15 cellular contexts compared by ENCODE assay signal in genomic region chrY:8470249-8470648, GRCh38.
A peak's percentile ranks its signal among the peaks of the same experiment; 100 is the strongest.
DNase-seq lines count a peak whose midpoint lies in the region; ATAC-seq lines count a peak whose summit lies in the region.
"Had no signal": no experiment of that assay in that cellular context is flagged by ENCODE, and none has a peak within 500 bp of the region (broad histone marks: within the 10 kb centered on the region; RNA-seq: fewer than 3 reads in every experiment).

No MANE protein-coding gene starts in this region.

- no peak overlapping the region for H3K27ac Mint-ChIP-seq in activated CD4-positive, alpha-beta memory T cell treated with anti-CD3 and anti-CD28 coated beads for 36 hours
- no peak overlapping the region for H3K27ac Mint-ChIP-seq in activated CD4-positive, alpha-beta memory T cell treated with anti-CD3 and anti-CD28 coated beads, Interleukin-2, amount 10 ng/mL, durations not matched to agents 7 days and 5 days
- no peak overlapping the region for H3K27ac Mint-ChIP-seq in stimulated activated naive CD8-positive, alpha-beta T cell treated with anti-CD3 and anti-CD28 coated beads, Interleukin-15, amount 100 ng/mL, for 72 hours
- H3K27ac Mint-ChIP-seq: B cell; CD4-positive, CD25-positive, alpha-beta regulatory T cell; CD8-positive, alpha-beta T cell had no signal

- intact Hi-C loops in activated CD4-positive, alpha-beta memory T cell treated with anti-CD3 and anti-CD28 coated beads for 36 hours (cut with micrococcal nuclease): no loop called here

- CTCF ChIA-PET in activated CD4-positive, alpha-beta memory T cell treated with anti-CD3 and anti-CD28 coated beads for 36 hours (lab: Charles Lee): no interaction called here
- CTCF ChIA-PET in activated CD4-positive, alpha-beta memory T cell treated with anti-CD3 and anti-CD28 coated beads, Interleukin-2, amount 10 ng/mL, durations not matched to agents 7 days and 5 days (lab: Charles Lee): no interaction called here

- no peaks in the 10 kb centered on the region for H3K9me3 Mint-ChIP-seq in activated CD4-positive, alpha-beta memory T cell treated with anti-CD3 and anti-CD28 coated beads for 36 hours
- no peaks in the 10 kb centered on the region for H3K9me3 Mint-ChIP-seq in activated CD4-positive, alpha-beta memory T cell treated with anti-CD3 and anti-CD28 coated beads, Interleukin-2, amount 10 ng/mL, durations not matched to agents 7 days and 5 days
- H3K9me3 Mint-ChIP-seq in stimulated activated naive CD8-positive, alpha-beta T cell treated with anti-CD3 and anti-CD28 coated beads, Interleukin-15, amount 100 ng/mL, for 72 hours: no peaks in the 10 kb centered on the region
- H3K9me3 Mint-ChIP-seq: CD4-positive, CD25-positive, alpha-beta regulatory T cell; CD8-positive, alpha-beta T cell had no signal

- POLR2A ChIA-PET in activated CD4-positive, alpha-beta memory T cell treated with anti-CD3 and anti-CD28 coated beads for 36 hours (lab: Charles Lee): no interaction called here
- POLR2A ChIA-PET in activated CD4-positive, alpha-beta memory T cell treated with anti-CD3 and anti-CD28 coated beads, Interleukin-2, amount 10 ng/mL, durations not matched to agents 7 days and 5 days (lab: Charles Lee): no interaction called here

- no peaks in the 10 kb centered on the region for H3K36me3 Mint-ChIP-seq in activated CD4-positive, alpha-beta memory T cell treated with anti-CD3 and anti-CD28 coated beads for 36 hours
- no peaks in the 10 kb centered on the region for H3K36me3 Mint-ChIP-seq in activated CD4-positive, alpha-beta memory T cell treated with anti-CD3 and anti-CD28 coated beads, Interleukin-2, amount 10 ng/mL, durations not matched to agents 7 days and 5 days (ENCODE audit: low read depth)
- H3K36me3 Mint-ChIP-seq: CD4-positive, CD25-positive, alpha-beta regulatory T cell; CD8-positive, alpha-beta T cell had no signal

- no peaks in the 10 kb centered on the region for H3K27me3 Mint-ChIP-seq in activated CD4-positive, alpha-beta memory T cell treated with anti-CD3 and anti-CD28 coated beads for 36 hours
- no peaks in the 10 kb centered on the region for H3K27me3 Mint-ChIP-seq in activated CD4-positive, alpha-beta memory T cell treated with anti-CD3 and anti-CD28 coated beads, Interleukin-2, amount 10 ng/mL, durations not matched to agents 7 days and 5 days
- H3K27me3 Mint-ChIP-seq in stimulated activated naive CD8-positive, alpha-beta T cell treated with anti-CD3 and anti-CD28 coated beads, Interleukin-15, amount 100 ng/mL, for 72 hours: no peaks in the 10 kb centered on the region
- H3K27me3 Mint-ChIP-seq: B cell; CD4-positive, CD25-positive, alpha-beta regulatory T cell had no signal

- DNase-seq in NK-92 treated with Interleukin-12 subunit alpha and Interleukin-12 subunit beta, amount 100 ng/mL, for 24 hours (lab: John Stamatoyannopoulos, UW): peak; percentile 1
- no peak for DNase-seq in NK-92 (lab: John Stamatoyannopoulos, UW; ENCODE audit: unreplicated experiment)
- peak; percentile 8 for DNase-seq in activated CD4-positive, alpha-beta memory T cell treated with anti-CD3 and anti-CD28 coated beads for 36 hours
- DNase-seq in activated CD4-positive, alpha-beta memory T cell treated with anti-CD3 and anti-CD28 coated beads, Interleukin-2, amount 10 ng/mL, durations not matched to agents 7 days and 5 days: no peak
- no peak for DNase-seq in stimulated activated naive CD8-positive, alpha-beta T cell treated with anti-CD3 and anti-CD28 coated beads, Interleukin-15, amount 100 ng/mL, for 72 hours
- no peak for DNase-seq in stimulated activated naive CD8-positive, alpha-beta T cell treated with anti-CD3 and anti-CD28 coated beads, Interleukin-15, Interleukin-2, amounts not matched to agents 100 U/mL and 50 U/mL, for 24 hours
- DNase-seq: Caco-2; CD4-positive, CD25-positive, alpha-beta regulatory T cell; CD8-positive, alpha-beta T cell; DMS153; DND-41; GM23248; H7; HCEC 1CT had no signal

- no peaks in the 10 kb centered on the region for H3K4me1 Mint-ChIP-seq in activated CD4-positive, alpha-beta memory T cell treated with anti-CD3 and anti-CD28 coated beads for 36 hours (ENCODE audit: low read depth)
- H3K4me1 Mint-ChIP-seq in activated CD4-positive, alpha-beta memory T cell treated with anti-CD3 and anti-CD28 coated beads, Interleukin-2, amount 10 ng/mL, durations not matched to agents 7 days and 5 days: no peaks in the 10 kb centered on the region
- H3K4me1 Mint-ChIP-seq in stimulated activated naive CD8-positive, alpha-beta T cell treated with anti-CD3 and anti-CD28 coated beads, Interleukin-15, amount 100 ng/mL, for 72 hours: no peaks in the 10 kb centered on the region
- H3K4me1 Mint-ChIP-seq: B cell; CD4-positive, CD25-positive, alpha-beta regulatory T cell had no signal

- ATAC-seq in stimulated activated naive CD8-positive, alpha-beta T cell treated with anti-CD3 and anti-CD28 coated beads, Interleukin-15, amount 100 ng/mL, for 72 hours: peak; percentile 58
- ATAC-seq in stimulated activated naive CD8-positive, alpha-beta T cell treated with anti-CD3 and anti-CD28 coated beads, Interleukin-15, Interleukin-2, amounts not matched to agents 100 U/mL and 50 U/mL, for 24 hours: no peak
- ATAC-seq: CD8-positive, alpha-beta T cell had no signal

- no peak overlapping the region for H3K4me3 Mint-ChIP-seq in activated CD4-positive, alpha-beta memory T cell treated with anti-CD3 and anti-CD28 coated beads for 36 hours
- H3K4me3 Mint-ChIP-seq in activated CD4-positive, alpha-beta memory T cell treated with anti-CD3 and anti-CD28 coated beads, Interleukin-2, amount 10 ng/mL, durations not matched to agents 7 days and 5 days: no peak overlapping the region
- no peak overlapping the region for H3K4me3 Mint-ChIP-seq in stimulated activated naive CD8-positive, alpha-beta T cell treated with anti-CD3 and anti-CD28 coated beads, Interleukin-15, amount 100 ng/mL, for 72 hours
- H3K4me3 Mint-ChIP-seq: B cell; CD4-positive, CD25-positive, alpha-beta regulatory T cell; CD8-positive, alpha-beta T cell had no signal

Comparison
In these comparisons a context has a peak if more than half of its experiments do, and no peak if none do; other contexts are left out.
1. DNase-seq: peak in NK-92 treated with Interleukin-12 subunit alpha and Interleukin-12 subunit beta, amount 100 ng/mL, for 24 hours (single experiment) and activated CD4-positive, alpha-beta memory T cell treated with anti-CD3 and anti-CD28 coated beads for 36 hours (single experiment); none in NK-92 (single experiment), activated CD4-positive, alpha-beta memory T cell treated with anti-CD3 and anti-CD28 coated beads, Interleukin-2, amount 10 ng/mL, durations not matched to agents 7 days and 5 days (single experiment), stimulated activated naive CD8-positive, alpha-beta T cell treated with anti-CD3 and anti-CD28 coated beads, Interleukin-15, amount 100 ng/mL, for 72 hours (0 of 2) and stimulated activated naive CD8-positive, alpha-beta T cell treated with anti-CD3 and anti-CD28 coated beads, Interleukin-15, Interleukin-2, amounts not matched to agents 100 U/mL and 50 U/mL, for 24 hours (single experiment).